Comparison of ENCODE assay signal across 9 cellular contexts in genomic region chr7:42186181-42186580, GRCh38. TPM values are rescaled to one million over a fixed set of nuclear protein-coding genes. Genes with fewer than 3 reads are reported as not detected.
DNase-seq lines count a peak whose midpoint lies in the region; ATAC-seq, FAIRE-seq and TF ChIP-seq lines count a peak whose summit lies in the region.
"Had no signal": no experiment of that assay in that cellular context is flagged by ENCODE, and none has a peak within 500 bp of the region (broad histone marks: within the 10 kb centered on the region; RNA-seq: fewer than 3 reads in every experiment).

No MANE protein-coding gene starts in this region.

- no peak for TF ChIP-seq RAD21 in A549 (conservative IDR thresholded peaks at IDR 0.05 in 1 of 2, IDR thresholded peaks at IDR 0.05 in 1 of 2)

- peak; percentile 74 to 81 for ATAC-seq in A549
- no peak for ATAC-seq in activated naive CD4-positive, alpha-beta T cell treated with anti-CD3 and anti-CD28 coated beads, Interleukin-2, amount 50 U/mL, for 72 hours
- ATAC-seq in HG03457 (IDR thresholded peaks at IDR 0.05; ENCODE audit: unreplicated experiment) = no peak

- no peaks in the 10 kb centered on the region for H4K20me1 ChIP-seq in hepatocyte (ENCODE audit: insufficient read depth, poor library complexity, severe bottlenecking)

- WGBS in A549 (ENCODE audit: missing lambda C conversion rate) = 36% methylated on average over 6 of the region's 6 CpGs
- WGBS in hepatocyte (ENCODE audit: low lambda C conversion rate, missing lambda C conversion rate) = 69% methylated on average over 6 of the region's 6 CpGs

- H2AFZ ChIP-seq in hepatocyte = no peak overlapping the region

- H3K36me3 Mint-ChIP-seq in activated naive CD4-positive, alpha-beta T cell treated with anti-CD3 and anti-CD28 coated beads, Interleukin-2, amount 50 U/mL, for 72 hours = no peaks in the 10 kb centered on the region

- H3K79me2 ChIP-seq in hepatocyte = peaks cover 54% of the 10 kb centered on the region

- DNase-seq in A549 (ENCODE audit: low read depth in 1 of 2, low spot score in 1 of 2) (peak; percentile 6 to 18), SK-MEL-5 (ENCODE audit: low read depth, low spot score) (peak; percentile 75), hepatocyte (ENCODE audit: low spot score) (no peak)
- no peak for DNase-seq in activated naive CD4-positive, alpha-beta T cell treated with anti-CD3 and anti-CD28 coated beads, Interleukin-2, amount 50 U/mL, for 72 hours (ENCODE audit: low spot score in 2 of 2)
- no peak for DNase-seq in stimulated activated CD4-positive, alpha-beta T cell treated with anti-CD3 and anti-CD28 coated beads, Interleukin-2, amount 100 ng/mL, for 24 hours
- DNase-seq in activated CD8-positive, alpha-beta memory T cell treated with anti-CD3 and anti-CD28 coated beads for 24 hours = no peak

- no peak overlapping the region for H3K27ac Mint-ChIP-seq in activated naive CD4-positive, alpha-beta T cell treated with anti-CD3 and anti-CD28 coated beads, Interleukin-2, amount 50 U/mL, for 72 hours

- no peak overlapping the region for H3K4me3 ChIP-seq in A549
- no peak overlapping the region for H3K4me3 ChIP-seq in GM12875 (ENCODE audit: low read depth, low read length)
- no peak overlapping the region for H3K4me3 ChIP-seq in hepatocyte

- in situ Hi-C loops in SK-MEL-5 (cut with HindIII; ENCODE audit: low pct_unique_long_range_greater_than_20kb, low sequenced_read_pairs) = no loop called here

- no peak overlapping the region for H3K27ac ChIP-seq in A549
- no peak overlapping the region for H3K27ac ChIP-seq in hepatocyte
- H3K27ac ChIP-seq: epithelial cell of prostate had no signal

- H3K9me3 ChIP-seq in A549 (no peaks in the 10 kb centered on the region), hepatocyte (ENCODE audit: low read depth) (no peaks in the 10 kb centered on the region)

- TF ChIP-seq POLR2A in A549 (IDR thresholded peaks at IDR 0.05; ENCODE audit: low read length) = no peak

- CTCF ChIA-PET in A549 (lab: Yijun Ruan, JAX) = interaction anchor here (0.7 to 1.3 kb wide), 2 partner anchors 10 to 20 kb away, joined by 3 to 6 read pairs; no protein-coding TSS in a partner anchor

- no peaks in the 10 kb centered on the region for H3K36me3 ChIP-seq in hepatocyte (replicated peaks; ENCODE audit: insufficient read depth, low read depth)

- H3K4me1 ChIP-seq in A549 (no peaks in the 10 kb centered on the region; the same call in 2 of the 3 replicates), hepatocyte (ENCODE audit: insufficient read depth) (no peaks in the 10 kb centered on the region)

- no peaks in the 10 kb centered on the region for H3K9me2 ChIP-seq in hepatocyte (replicated peaks; ENCODE audit: insufficient read depth)

- H3K27me3 ChIP-seq in hepatocyte = no peaks in the 10 kb centered on the region

- no peak; the same call in 2 of the 3 replicates for TF ChIP-seq CTCF in A549 (IDR thresholded peaks at IDR 0.05)
- peak; percentile 59; the same call in 1 of the 2 replicates for TF ChIP-seq CTCF in GM12875 (IDR thresholded peaks at IDR 0.05; ENCODE audit: borderline replicate concordance, insufficient read depth, low read depth, low read length)
- TF ChIP-seq CTCF in hepatocyte (IDR thresholded peaks at IDR 0.05; ENCODE audit: poor library complexity) = peak; percentile 40

- H3K9me3 Mint-ChIP-seq in activated naive CD4-positive, alpha-beta T cell treated with anti-CD3 and anti-CD28 coated beads, Interleukin-2, amount 50 U/mL, for 72 hours = no peaks in the 10 kb centered on the region

- no peak for FAIRE-seq in A549 (lab: Jason Lieb, UNC)

- TF ChIP-seq EP300 in A549 (IDR thresholded peaks at IDR 0.05) = no peak

- POLR2A ChIA-PET in A549 (lab: Yijun Ruan, JAX) = no interaction called here

- H3K4me2 ChIP-seq in A549 (no peak overlapping the region), hepatocyte (no peak overlapping the region)

TF ChIP-seq in A549, 52 proteins besides CTCF, POLR2A, EP300 and RAD21:
- TF ChIP-seq REST (IDR thresholded peaks at IDR 0.05) = no peak
- no peak for TF ChIP-seq ZC3H11A (IDR thresholded peaks at IDR 0.05)
- TF ChIP-seq POLR2AphosphoS2 (conservative IDR thresholded peaks at IDR 0.05; ENCODE audit: low read length) = no peak
- TF ChIP-seq ESRRA (IDR thresholded peaks at IDR 0.05; ENCODE audit: borderline replicate concordance, low read length) = no peak
- no peak for TF ChIP-seq HES2 (IDR thresholded peaks at IDR 0.05)
- no peak for TF ChIP-seq BCL3 (IDR thresholded peaks at IDR 0.05)
- TF ChIP-seq CEBPB (IDR thresholded peaks at IDR 0.05) = no peak
- TF ChIP-seq FOSB (CRISPR knock-in tag; IDR thresholded peaks at IDR 0.05) = no peak
- no peak for TF ChIP-seq FOXS1 (CRISPR knock-in tag; IDR thresholded peaks at IDR 0.05)
- TF ChIP-seq MAFK (IDR thresholded peaks at IDR 0.05; ENCODE audit: partially characterized antibody) = no peak
- TF ChIP-seq JUN (IDR thresholded peaks at IDR 0.05) = no peak
- no peak for TF ChIP-seq EHMT2 (IDR thresholded peaks at IDR 0.05; ENCODE audit: low read depth)
- TF ChIP-seq HOXB5 (CRISPR knock-in tag; IDR thresholded peaks at IDR 0.05) = no peak
- TF ChIP-seq ZSCAN20 (CRISPR knock-in tag; IDR thresholded peaks at IDR 0.05) = no peak
- no peak for TF ChIP-seq SMC3 (IDR thresholded peaks at IDR 0.05)
- TF ChIP-seq HDAC2 (IDR thresholded peaks at IDR 0.05) = no peak
- TF ChIP-seq PBX3 (IDR thresholded peaks at IDR 0.05) = no peak
- TF ChIP-seq CHD2 (IDR thresholded peaks at IDR 0.05; ENCODE audit: low read length, partially characterized antibody) = no peak
- TF ChIP-seq KDM5A (IDR thresholded peaks at IDR 0.05) = no peak
- TF ChIP-seq RARB (CRISPR knock-in tag; IDR thresholded peaks at IDR 0.05) = no peak
TF ChIP-seq in A549: peak in this region for 0.

RNA-seq across cellular contexts. Expression of gene GLI3, which starts 50.8 kb away (rescaled TPM):
- polyA plus RNA-seq in A549 (2011; rRNA removed) = 0.12 TPM in 1 of 2 replicates, not detected in the other
- polyA plus RNA-seq in A549 (2012; cell fraction: cytosol; rRNA removed) = 0.04 TPM in 1 of 2 replicates, not detected in the other
- polyA plus RNA-seq in A549 (2012; cell fraction: nucleus; rRNA removed) = 0.01 TPM in 1 of 2 replicates, not detected in the other
- 0.04 to 0.24 TPM (median 0.09 TPM) in 3 replicates for polyA plus RNA-seq in A549 (2017; fragmentation: RNase III; extraction: RNeasy Plus Mini Kit Qiagen cat#74134 plus additional on column Dnase treatment)
- polyA minus RNA-seq in A549 (2011; rRNA and poly(A)+ RNA removed) = not detected in 2 replicates
- 1.4 and 2.7 TPM in 2 replicates for total RNA-seq in SK-MEL-5 (2014; rRNA removed; shearing (Covaris generic))
- polyA plus RNA-seq in SK-MEL-5 (2015; cell fraction: cytosol; rRNA removed) = 13.5 and 17.5 TPM in 2 replicates
- 6.3 and 14.1 TPM in 2 replicates for polyA plus RNA-seq in SK-MEL-5 (2015; cell fraction: nucleus; rRNA removed)
- 3.6 and 5.5 TPM in 2 replicates for total RNA-seq in hepatocyte
- 20.0 and 25.2 TPM in 2 replicates for polyA plus RNA-seq in hepatocyte
- under 1 TPM; 0.14 to 0.64 TPM for total RNA-seq in activated naive CD4-positive, alpha-beta T cell treated with anti-CD3 and anti-CD28 coated beads, Interleukin-2, amount 50 U/mL, for 72 hours

Comparison
In these comparisons a context has a peak if more than half of its experiments do, and no peak if none do; other contexts are left out.
1. ATAC-seq: peak in A549 (2 of 2); none in activated naive CD4-positive, alpha-beta T cell treated with anti-CD3 and anti-CD28 coated beads, Interleukin-2, amount 50 U/mL, for 72 hours (0 of 2) and HG03457 (single experiment).
2. DNase-seq: peak in A549 (2 of 2) and SK-MEL-5 (single experiment); none in hepatocyte (single experiment), activated naive CD4-positive, alpha-beta T cell treated with anti-CD3 and anti-CD28 coated beads, Interleukin-2, amount 50 U/mL, for 72 hours (0 of 2), stimulated activated CD4-positive, alpha-beta T cell treated with anti-CD3 and anti-CD28 coated beads, Interleukin-2, amount 100 ng/mL, for 24 hours (0 of 2) and activated CD8-positive, alpha-beta memory T cell treated with anti-CD3 and anti-CD28 coated beads for 24 hours (single experiment).